Comparison of ENCODE assay signal across 9 cellular contexts in the genomic region with DNA sequence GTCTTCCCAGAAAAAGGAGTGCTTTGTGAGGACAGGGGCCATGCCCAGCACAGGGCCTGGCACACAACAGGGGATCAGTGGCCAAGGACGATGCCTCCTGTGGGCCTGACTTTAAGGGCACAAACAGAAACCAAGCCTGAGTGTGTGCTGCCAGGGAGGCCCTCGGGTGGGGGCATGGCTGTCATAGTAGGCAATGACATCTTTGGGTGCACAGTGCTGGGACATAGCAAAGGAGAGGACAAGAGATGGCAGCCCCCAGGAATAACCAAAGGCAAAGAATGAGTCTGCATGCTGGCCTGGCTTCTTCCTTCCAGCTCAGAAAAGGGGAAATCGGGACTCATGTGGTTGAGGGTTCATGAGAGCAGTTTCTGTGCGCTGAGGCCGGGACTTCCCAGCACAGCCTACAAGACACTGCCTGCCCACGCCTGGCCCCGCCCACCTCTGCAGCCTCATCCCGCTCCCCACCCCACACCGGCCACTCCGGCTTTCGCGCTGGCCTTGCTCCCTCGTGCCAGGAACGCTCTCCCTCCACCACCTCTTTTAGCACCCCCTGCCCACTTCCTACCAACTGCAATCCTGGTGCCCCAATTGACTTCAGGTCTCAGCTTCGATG. TPM values are rescaled to one million over a fixed set of nuclear protein-coding genes. Genes with fewer than 3 reads are reported as not detected.
DNase-seq lines count a peak whose midpoint lies in the region; ATAC-seq and TF ChIP-seq lines count a peak whose summit lies in the region.
"Had no signal": no experiment of that assay in that cellular context is flagged by ENCODE, and none has a peak within 500 bp of the region (broad histone marks: within the 10 kb centered on the region; RNA-seq: fewer than 3 reads in every experiment).

No MANE protein-coding gene starts in this region.

- TF ChIP-seq CTCF in GM10266 (IDR thresholded peaks at IDR 0.05; ENCODE audit: control insufficient read depth, insufficient read depth, low read depth, missing control alignments) (no peak), OCI-LY3 (IDR thresholded peaks at IDR 0.05; ENCODE audit: low read depth, low read length) (no peak), left ventricle myocardium inferior (IDR thresholded peaks at IDR 0.05; ENCODE audit: borderline replicate concordance) (no peak), tibial nerve (IDR thresholded peaks at IDR 0.05) (no peak)

- H3K4me2 ChIP-seq in OCI-LY3 (ENCODE audit: low read length) = peak overlapping the region; percentile 99

- H3K9me3 ChIP-seq in OCI-LY3 (ENCODE audit: insufficient read depth, low read length) (no peaks in the 10 kb centered on the region), left ventricle myocardium inferior (replicated peaks) (no peaks in the 10 kb centered on the region), tibial nerve (no peaks in the 10 kb centered on the region)

- DNase-seq in GM10266 (ENCODE audit: extremely low spot score) (peak; percentile 77), left ventricle myocardium inferior (peak; percentile 52), tibial nerve (ENCODE audit: low spot score in 2 of 2) (peak; percentile 16 to 32), NCI-H2029 (lab: John Stamatoyannopoulos, UW) (no peak), mesenteric fat pad (ENCODE audit: low spot score) (no peak), HT-29 (ENCODE audit: low spot score) (no peak)

- intact Hi-C loops in left ventricle myocardium inferior (cut with micrococcal nuclease) = no loop called here

- H4K20me1 ChIP-seq in OCI-LY3 (ENCODE audit: insufficient read depth, low read length) = no peaks in the 10 kb centered on the region

- peaks cover 52% of the 10 kb centered on the region for H3K27me3 ChIP-seq in OCI-LY3 (ENCODE audit: low read depth, low read length)
- peaks cover 89% of the 10 kb centered on the region for H3K27me3 ChIP-seq in left ventricle myocardium inferior (ENCODE audit: low read depth)
- peaks cover 10 to 86% of the 10 kb centered on the region in 2 donors for H3K27me3 ChIP-seq in tibial nerve

- H3K4me3 ChIP-seq in OCI-LY3 (ENCODE audit: low read length) = peak overlapping the region; percentile 91
- no peak overlapping the region for H3K4me3 ChIP-seq in left ventricle myocardium inferior
- no peak overlapping the region for H3K4me3 ChIP-seq in tibial nerve

- H3K36me3 ChIP-seq in OCI-LY3 (replicated peaks; ENCODE audit: low read depth, low read length) = no peaks in the 10 kb centered on the region
- no peaks in the 10 kb centered on the region for H3K36me3 ChIP-seq in left ventricle myocardium inferior
- no peaks in the 10 kb centered on the region for H3K36me3 ChIP-seq in tibial nerve

- ATAC-seq in GM21576 (IDR thresholded peaks at IDR 0.05; ENCODE audit: unreplicated experiment) = peak; percentile 62

- H3K27ac ChIP-seq in OCI-LY3 (ENCODE audit: low read length) = peak overlapping the region; percentile 80
- H3K27ac ChIP-seq in left ventricle myocardium inferior (replicated peaks) = no peak overlapping the region
- H3K27ac ChIP-seq in tibial nerve = no peak overlapping the region

- no peaks in the 10 kb centered on the region for H3K79me2 ChIP-seq in OCI-LY3 (ENCODE audit: low read length)

- H2AFZ ChIP-seq in OCI-LY3 (ENCODE audit: low read depth, low read length) = 0 out of 2 replicates have a peak overlapping the region, but pooled peaks have one; percentile 13

- peak overlapping the region; percentile 78; the same call in 1 of the 2 replicates for H3K9ac ChIP-seq in OCI-LY3 (ENCODE audit: low read length)

- peaks cover 33% of the 10 kb centered on the region for H3K4me1 ChIP-seq in OCI-LY3 (ENCODE audit: low read length)
- peaks cover 20% of the 10 kb centered on the region for H3K4me1 ChIP-seq in left ventricle myocardium inferior
- H3K4me1 ChIP-seq in tibial nerve = peaks cover 0 to 36% (median 11%) of the 10 kb centered on the region in 4 donors

- 6 to 7% methylated on average over 14 to 15 of the region's 15 CpGs for WGBS in tibial nerve, 2 donors

- no peak for TF ChIP-seq EP300 in tibial nerve (IDR thresholded peaks at IDR 0.05)

- TF ChIP-seq POLR2A in tibial nerve (IDR thresholded peaks at IDR 0.05) = no peak

RNA-seq across cellular contexts. Expression of gene LHX2, which starts 13.8 kb away (rescaled TPM):
- total RNA-seq in left ventricle myocardium inferior = not detected
- not detected for total RNA-seq in tibial nerve
- total RNA-seq in mesenteric fat pad = 0.80 TPM
- not detected in 2 replicates for total RNA-seq in HT-29 (2014; rRNA removed; shearing (Covaris generic))
- total RNA-seq: urinary bladder had no signal

Comparison
In these comparisons a context has a peak if more than half of its experiments do, and no peak if none do; other contexts are left out.
1. DNase-seq: peak in GM10266 (single experiment), left ventricle myocardium inferior (single experiment) and tibial nerve (2 of 2); none in NCI-H2029 (single experiment), mesenteric fat pad (single experiment) and HT-29 (single experiment).